Comparison of ENCODE assay signal across 8 cellular contexts in genomic region chr6:27823714-27824247, GRCh38.
A peak's percentile ranks its signal among the peaks of the same experiment; 100 is the strongest.
DNase-seq lines count a peak whose midpoint lies in the region; ATAC-seq lines count a peak whose summit lies in the region.
"Not testable (repeated sequence)": the region's sequence is repeated elsewhere in the genome, so short reads cannot be mapped to it uniquely, and the experiment has no call there.

No MANE protein-coding gene starts in this region.

- H3K4me1 ChIP-seq in mesendoderm (ENCODE audit: control insufficient read depth, low read depth, low read length), result not testable (repeated sequence)

- CTCF ChIA-PET in activated CD8-positive, alpha-beta T cell treated with anti-CD3 and anti-CD28 coated beads, Interleukin-2, amount 10 ng/mL, durations not matched to agents 7 days and 5 days (lab: Charles Lee), result interaction anchor here (1.2 to 2.6 kb wide), 5 partner anchors 16 to 532 kb away, joined by 3 to 21 read pairs (median 8); a partner anchor contains a TSS

- H3K79me2 ChIP-seq in mesendoderm (ENCODE audit: control insufficient read depth, insufficient read depth, low read length), result not testable (repeated sequence)

- DNase-seq in DMS153 treated with DMSO at 0.1 percent for 48 hours (lab: John Stamatoyannopoulos, UW; ENCODE audit: unreplicated experiment) (peak; percentile 65), HT-29 (ENCODE audit: low spot score) (peak; percentile 60), NOMO-1 (lab: John Stamatoyannopoulos, UW; ENCODE audit: unreplicated experiment in 2 of 2) (peak; percentile 45 to 56), mesendoderm (peak; percentile 85)
- peak; percentile 86 for DNase-seq in activated CD8-positive, alpha-beta T cell treated with anti-CD3 and anti-CD28 coated beads, Interleukin-2, amount 10 ng/mL, durations not matched to agents 7 days and 5 days
- DNase-seq in effector memory CD8-positive, alpha-beta T cell, result peak; percentile 60 to 66 (median 65)
- peak; percentile 39 to 40 for DNase-seq in stimulated activated CD8-positive, alpha-beta memory T cell treated with anti-CD3 and anti-CD28 coated beads, Interleukin-7, amount 100 ng/mL, for 4 hours (ENCODE audit: low read depth in 2 of 2)

- H3K9me3 Mint-ChIP-seq in activated CD8-positive, alpha-beta T cell treated with anti-CD3 and anti-CD28 coated beads, Interleukin-2, amount 10 ng/mL, durations not matched to agents 7 days and 5 days (ENCODE audit: insufficient read depth); effector memory CD8-positive, alpha-beta T cell: not testable (repeated sequence)

- H3K79me1 ChIP-seq in mesendoderm (ENCODE audit: low read length), result not testable (repeated sequence)

- not testable (repeated sequence) for H4K8ac ChIP-seq in mesendoderm (ENCODE audit: low read depth, low read length)

- not testable (repeated sequence) for H3K27me3 ChIP-seq in mesendoderm (ENCODE audit: insufficient read depth, low read length, poor library complexity)

- not testable (repeated sequence) for H3K23ac ChIP-seq in mesendoderm (ENCODE audit: low read length)

- H3K9ac ChIP-seq in mesendoderm (ENCODE audit: low read length), result peak overlapping the region; percentile 71

- H3K4me2 ChIP-seq in mesendoderm (ENCODE audit: low read length), result peak overlapping the region; percentile 15

- H3K4me3 Mint-ChIP-seq in activated CD8-positive, alpha-beta T cell treated with anti-CD3 and anti-CD28 coated beads, Interleukin-2, amount 10 ng/mL, durations not matched to agents 7 days and 5 days, result peak overlapping the region; percentile 93
- peak overlapping the region; percentile 89 to 90 for H3K4me3 Mint-ChIP-seq in effector memory CD8-positive, alpha-beta T cell

- H4K5ac ChIP-seq in mesendoderm (ENCODE audit: low read length), result not testable (repeated sequence)

- H3K27ac Mint-ChIP-seq in activated CD8-positive, alpha-beta T cell treated with anti-CD3 and anti-CD28 coated beads, Interleukin-2, amount 10 ng/mL, durations not matched to agents 7 days and 5 days, result peak overlapping the region; percentile 99
- H3K27ac Mint-ChIP-seq in effector memory CD8-positive, alpha-beta T cell, result peak overlapping the region; percentile 95 to 96

- peak overlapping the region; percentile 80 for H3K18ac ChIP-seq in mesendoderm (ENCODE audit: low read length)

- H2BK5ac ChIP-seq in mesendoderm (ENCODE audit: low read length), result not testable (repeated sequence)

- no CpG with 5 or more reads among the region's 36 CpGs for WGBS in mesendoderm (ENCODE audit: extremely low coverage, insufficient coverage, low lambda C conversion rate)

- H3K27ac ChIP-seq in mesendoderm (ENCODE audit: low read depth, low read length), result not testable (repeated sequence)

- POLR2A ChIA-PET in activated CD8-positive, alpha-beta T cell treated with anti-CD3 and anti-CD28 coated beads, Interleukin-2, amount 10 ng/mL, durations not matched to agents 7 days and 5 days (lab: Charles Lee), result interaction anchor here (0.7 to 9.2 kb wide), 22 partner anchors 12 to 1797 kb away, joined by 3 to 953 read pairs (median 15); partner anchors contain the start of gene ZNF184

- H3K36me3 ChIP-seq in mesendoderm (ENCODE audit: control insufficient read depth, insufficient read depth, low read length), result not testable (repeated sequence)

- H3K4ac ChIP-seq in mesendoderm (ENCODE audit: low read depth, low read length), result not testable (repeated sequence)

- ATAC-seq in GM21619 (IDR thresholded peaks at IDR 0.05; ENCODE audit: unreplicated experiment), result peak; percentile 65
- peak; percentile 88 for ATAC-seq in activated CD8-positive, alpha-beta T cell treated with anti-CD3 and anti-CD28 coated beads, Interleukin-2, amount 10 ng/mL, durations not matched to agents 7 days and 5 days
- ATAC-seq in effector memory CD8-positive, alpha-beta T cell (replicated peaks), result peak; percentile 63

- H3K36me3 Mint-ChIP-seq in activated CD8-positive, alpha-beta T cell treated with anti-CD3 and anti-CD28 coated beads, Interleukin-2, amount 10 ng/mL, durations not matched to agents 7 days and 5 days (ENCODE audit: low read depth), result peaks cover 14% of the 10 kb centered on the region
- peaks cover 24% of the 10 kb centered on the region for H3K36me3 Mint-ChIP-seq in effector memory CD8-positive, alpha-beta T cell (ENCODE audit: insufficient read depth)

- not testable (repeated sequence) for H2AK5ac ChIP-seq in mesendoderm (ENCODE audit: low read length)

- peak overlapping the region; percentile 88 for H3K56ac ChIP-seq in mesendoderm (ENCODE audit: low read length)

- not testable (repeated sequence) for H2BK120ac ChIP-seq in mesendoderm (ENCODE audit: low read depth, low read length)

- H3K27me3 Mint-ChIP-seq in activated CD8-positive, alpha-beta T cell treated with anti-CD3 and anti-CD28 coated beads, Interleukin-2, amount 10 ng/mL, durations not matched to agents 7 days and 5 days (ENCODE audit: low read depth); effector memory CD8-positive, alpha-beta T cell: not testable (repeated sequence)

- not testable (repeated sequence) for H3K4me3 ChIP-seq in mesendoderm (ENCODE audit: low read length)

- H3K4me1 Mint-ChIP-seq in activated CD8-positive, alpha-beta T cell treated with anti-CD3 and anti-CD28 coated beads, Interleukin-2, amount 10 ng/mL, durations not matched to agents 7 days and 5 days (ENCODE audit: low read depth), result peaks cover 44% of the 10 kb centered on the region
- H3K4me1 Mint-ChIP-seq in effector memory CD8-positive, alpha-beta T cell (ENCODE audit: low read depth in 2 of 2), result peaks cover 14 to 20% of the 10 kb centered on the region in 2 donors

- not testable (repeated sequence) for H2BK15ac ChIP-seq in mesendoderm (replicated peaks; ENCODE audit: low read depth)
